Comparison of ENCODE assay signal across 12 cellular contexts in genomic region chr14:92598549-92598905, GRCh38.
A peak's percentile ranks its signal among the peaks of the same experiment; 100 is the strongest.
DNase-seq lines count a peak whose midpoint lies in the region; ATAC-seq and TF ChIP-seq lines count a peak whose summit lies in the region.
"Had no signal": no experiment of that assay in that cellular context is flagged by ENCODE, and none has a peak within 500 bp of the region (broad histone marks: within the 10 kb centered on the region; RNA-seq: fewer than 3 reads in every experiment).

No MANE protein-coding gene starts in this region.

- peak overlapping the region; percentile 55 for H3K4me3 Mint-ChIP-seq in natural killer cell

- intact Hi-C loops in natural killer cell (cut with micrococcal nuclease): no loop called here

- H3K27me3 Mint-ChIP-seq in natural killer cell (ENCODE audit: low read depth in 2 of 2): no peaks in the 10 kb centered on the region

- H3K36me3 Mint-ChIP-seq in natural killer cell: no peaks in the 10 kb centered on the region

- H3K27ac Mint-ChIP-seq in natural killer cell: peak overlapping the region; percentile 85 to 93

- ATAC-seq in natural killer cell (no peak), GM21723 (IDR thresholded peaks at IDR 0.05; ENCODE audit: unreplicated experiment) (no peak)

- TF ChIP-seq CTCF in epithelial cell of esophagus (IDR thresholded peaks at IDR 0.05; ENCODE audit: insufficient read depth, low read depth, low read length, missing control alignments) (no peak), natural killer cell (IDR thresholded peaks at IDR 0.05) (no peak)

- H3K4me3 ChIP-seq in epithelial cell of esophagus (ENCODE audit: low read length): no peak overlapping the region

- DNase-seq in HPDE6-E6E7 (ENCODE audit: extremely low spot score): peak; percentile 38
- DNase-seq in NCI-H1105 treated with DMSO at 0.1 percent for 48 hours (lab: John Stamatoyannopoulos, UW): peak; percentile 83
- DNase-seq in epithelial cell of esophagus (ENCODE audit: low read depth): peak; percentile 75
- no peak for DNase-seq in natural killer cell
- DNase-seq in activated gamma-delta T cell treated with Interleukin-2 at 50 U/mL for 16 hours: no peak
- no peak for DNase-seq in NCI-H2029 treated with DMSO at 0.1 percent for 48 hours (lab: John Stamatoyannopoulos, UW)
- DNase-seq: ACHN, H7, NCI-H1048, NCI-H2227 treated with DMSO at 0.1 percent for 48 hours, NCI-H510A treated with DMSO at 0.1 percent for 48 hours had no signal

- peaks cover 50 to 72% of the 10 kb centered on the region in 2 donors for H3K4me1 Mint-ChIP-seq in natural killer cell

- no peaks in the 10 kb centered on the region for H3K9me3 Mint-ChIP-seq in natural killer cell

Comparison
In these comparisons a context has a peak if more than half of its experiments do, and no peak if none do; other contexts are left out.
1. DNase-seq: peak in HPDE6-E6E7 (single experiment), NCI-H1105 treated with DMSO at 0.1 percent for 48 hours (single experiment) and epithelial cell of esophagus (single experiment); none in natural killer cell (single experiment), activated gamma-delta T cell treated with Interleukin-2 at 50 U/mL for 16 hours (single experiment) and NCI-H2029 treated with DMSO at 0.1 percent for 48 hours (single experiment).